ENCODE assay signal across 3 cellular contexts in genomic region chr10:44813201-44813600, GRCh38.
A peak's percentile ranks its signal among the peaks of the same experiment; 100 is the strongest.
TF ChIP-seq lines count a peak whose summit lies in the region.

No MANE protein-coding gene starts in this region.

TF ChIP-seq in HCT116, 20 proteins besides CTCF, POLR2A, EP300 and RAD21:
- 0 out of 2 replicates have a peak, but pooled peaks have one; percentile 33 for TF ChIP-seq SRF (IDR thresholded peaks at IDR 0.05; ENCODE audit: low read depth)
- TF ChIP-seq CEBPB (IDR thresholded peaks at IDR 0.05; ENCODE audit: low read depth): no peak
TF ChIP-seq in HCT116: peak in this region for 1.

TF ChIP-seq in IMR-90, 13 proteins besides CTCF, POLR2A, EP300 and RAD21:
- no peak for TF ChIP-seq NFE2L2 (IDR thresholded peaks at IDR 0.05; ENCODE audit: low read depth, low read length)
- TF ChIP-seq CHD1 (IDR thresholded peaks at IDR 0.05; ENCODE audit: low read depth, low read length): no peak
- TF ChIP-seq FOS (IDR thresholded peaks at IDR 0.05; ENCODE audit: low read depth, low read length): no peak
TF ChIP-seq in IMR-90: peak in this region for 0.

TF ChIP-seq in H1, 55 proteins besides CTCF, POLR2A, EP300 and RAD21:
- TF ChIP-seq SUZ12 (IDR thresholded peaks at IDR 0.05; ENCODE audit: low read length) (no peak), SRF (IDR thresholded peaks at IDR 0.05; ENCODE audit: low read depth, low read length) (peak; percentile 64; the same call in 1 of the 2 replicates)
